In the genomic region with DNA sequence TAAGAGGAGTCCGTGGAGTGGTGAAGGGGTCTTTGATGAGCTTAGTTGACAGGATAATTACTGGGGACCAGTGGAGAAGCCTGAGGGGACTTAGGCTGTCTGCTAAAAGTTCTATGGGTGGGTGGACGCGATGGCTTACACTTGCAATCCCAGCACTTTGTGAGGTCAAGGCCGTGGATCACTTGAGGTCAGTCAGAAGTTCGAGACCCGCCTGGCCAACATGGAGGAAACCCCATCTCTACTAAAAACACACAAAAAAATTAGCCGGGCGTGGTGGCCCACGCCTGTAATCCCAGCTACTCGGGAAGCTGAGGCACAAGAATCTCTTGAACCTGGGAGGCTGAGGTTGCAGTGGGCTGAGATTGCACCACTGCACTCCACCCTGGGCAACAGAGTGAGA, we compare ENCODE assay signal across 6 cellular contexts. TPM values are rescaled to one million over a fixed set of nuclear protein-coding genes. Genes with fewer than 3 reads are reported as not detected.
A peak's percentile ranks its signal among the peaks of the same experiment; 100 is the strongest.
DNase-seq lines count a peak whose midpoint lies in the region; ATAC-seq and TF ChIP-seq lines count a peak whose summit lies in the region.
"Not testable (repeated sequence)": the region's sequence is repeated elsewhere in the genome, so short reads cannot be mapped to it uniquely, and the experiment has no call there.

No MANE protein-coding gene starts in this region.

- peak overlapping the region; percentile 49 for H3K9ac ChIP-seq in muscle layer of colon (ENCODE audit: low read length)

- H4K20me1 ChIP-seq in OCI-LY7 (ENCODE audit: insufficient read depth, low read length) = not testable (repeated sequence)

- H3K9me3 ChIP-seq in CD4-positive, alpha-beta memory T cell (ENCODE audit: control insufficient read depth in 1 of 2, low read length in 2 of 2); OCI-LY7 (ENCODE audit: low read length); muscle layer of colon (ENCODE audit: low read length): not testable (repeated sequence)

- H3K4me1 ChIP-seq in CD4-positive, alpha-beta memory T cell (ENCODE audit: insufficient read depth, low read length) = peaks cover 42% of the 10 kb centered on the region
- H3K4me1 ChIP-seq in OCI-LY7 (ENCODE audit: insufficient read depth, low read length, poor library complexity, severe bottlenecking) (peaks cover 33% of the 10 kb centered on the region), muscle layer of colon (ENCODE audit: insufficient read depth, low read length) (peaks cover 44% of the 10 kb centered on the region)

- peak overlapping the region; percentile 89 for H3K27ac ChIP-seq in CD4-positive, alpha-beta memory T cell (ENCODE audit: low read depth, low read length)
- H3K27ac ChIP-seq in OCI-LY7 (ENCODE audit: low read depth, low read length, poor library complexity, severe bottlenecking) (peak overlapping the region; percentile 77), muscle layer of colon (ENCODE audit: low read depth, low read length) (peak overlapping the region; percentile 81)

- ATAC-seq in stimulated activated memory B cell treated with anti-CD40 and anti-IgM and Interleukin-4, amounts not matched to agents 10 μg/mL and 1 μg/mL and 100 μg/mL, for 72 hours = not testable (repeated sequence)

- CTCF ChIA-PET in CD4-positive, alpha-beta memory T cell (lab: Charles Lee; ENCODE audit: partially characterized antibody) = interaction anchor here (1.0 to 8.1 kb wide), 7 partner anchors 15 to 135 kb away, joined by 4 to 77 read pairs (median 9); partner anchors contain the start of gene POU2F2
- CTCF ChIA-PET in OCI-LY7 (lab: Charles Lee; ENCODE audit: unreplicated experiment) = not testable (repeated sequence)

- not testable (repeated sequence) for H3K9me3 Mint-ChIP-seq in CD4-positive, alpha-beta memory T cell; activated naive CD8-positive, alpha-beta T cell (ENCODE audit: low read depth); stimulated activated memory B cell treated with anti-CD40 and anti-IgM and Interleukin-4, amounts not matched to agents 10 μg/mL and 1 μg/mL and 100 μg/mL, for 72 hours

- H3K4me1 Mint-ChIP-seq in CD4-positive, alpha-beta memory T cell = peaks cover 24 to 56% (median 40%) of the 10 kb centered on the region in 4 donors
- H3K4me1 Mint-ChIP-seq in activated naive CD8-positive, alpha-beta T cell (ENCODE audit: low read depth) = peaks cover 37% of the 10 kb centered on the region
- peaks cover 39% of the 10 kb centered on the region for H3K4me1 Mint-ChIP-seq in stimulated activated memory B cell treated with anti-CD40 and anti-IgM and Interleukin-4, amounts not matched to agents 10 μg/mL and 1 μg/mL and 100 μg/mL, for 72 hours

- H3K9me2 ChIP-seq in OCI-LY7 (ENCODE audit: insufficient read depth, low read length) = not testable (repeated sequence)

- H3K79me2 ChIP-seq in OCI-LY7 (ENCODE audit: insufficient read depth, low read depth, low read length) = peaks cover 18% of the 10 kb centered on the region

- H3K4me3 ChIP-seq in CD4-positive, alpha-beta memory T cell (ENCODE audit: low read length in 2 of 2) = not testable (repeated sequence)
- H3K4me3 ChIP-seq in OCI-LY7 (ENCODE audit: low read depth, low read length, poor library complexity, severe bottlenecking) (peak overlapping the region; percentile 92), epithelial cell of proximal tubule (ENCODE audit: low read depth, low read length) (peak overlapping the region; percentile 93), muscle layer of colon (ENCODE audit: low read depth in 1 of 2, low read length in 2 of 2) (peak overlapping the region in 1 of 2 donors; percentile 78)

- not testable (repeated sequence) for TF ChIP-seq CTCF in OCI-LY7 (conservative IDR thresholded peaks at IDR 0.05; ENCODE audit: low read length); epithelial cell of proximal tubule (conservative IDR thresholded peaks at IDR 0.05; ENCODE audit: low read depth, low read length)

- peak overlapping the region; percentile 77 to 99 (median 99) for H3K27ac Mint-ChIP-seq in CD4-positive, alpha-beta memory T cell
- H3K27ac Mint-ChIP-seq in activated naive CD8-positive, alpha-beta T cell = peak overlapping the region; percentile 97
- H3K27ac Mint-ChIP-seq in stimulated activated memory B cell treated with anti-CD40 and anti-IgM and Interleukin-4, amounts not matched to agents 10 μg/mL and 1 μg/mL and 100 μg/mL, for 72 hours = peak overlapping the region; percentile 84

- BruUV-seq in OCI-LY7 (replicated peaks; lab: Mats Ljungman, UMichigan) = not testable (repeated sequence)

- intact Hi-C loops in CD4-positive, alpha-beta memory T cell (cut with micrococcal nuclease) = loop anchor here (2.0 kb wide), 1 partner anchor 156 kb away; no protein-coding TSS in a partner anchor
- intact Hi-C loops in OCI-LY7 (cut with micrococcal nuclease; ENCODE audit: unreplicated experiment) = loop anchor here (2.0 kb wide), 1 partner anchor 112 kb away; the partner anchor contains the start of gene POU2F2

- H3K27me3 Mint-ChIP-seq in CD4-positive, alpha-beta memory T cell; activated naive CD8-positive, alpha-beta T cell; stimulated activated memory B cell treated with anti-CD40 and anti-IgM and Interleukin-4, amounts not matched to agents 10 μg/mL and 1 μg/mL and 100 μg/mL, for 72 hours: not testable (repeated sequence)

- POLR2A ChIA-PET in CD4-positive, alpha-beta memory T cell (lab: Charles Lee; ENCODE audit: partially characterized antibody) = interaction anchor here (1.2 to 9.0 kb wide), 11 partner anchors 8 to 112 kb away, joined by 3 to 139 read pairs (median 20); partner anchors contain the start of genes CIC, DEDD2, ERF and PAFAH1B3
- POLR2A ChIA-PET in OCI-LY7 (lab: Charles Lee) = interaction anchor here (1.2 kb wide), 1 partner anchor 53 kb away, joined by 3 read pairs; no protein-coding TSS in a partner anchor

- H2AFZ ChIP-seq in OCI-LY7 (ENCODE audit: low read length) = not testable (repeated sequence)

- peaks cover 0 to 21% of the 10 kb centered on the region in 2 donors for H3K36me3 Mint-ChIP-seq in CD4-positive, alpha-beta memory T cell
- not testable (repeated sequence) for H3K36me3 Mint-ChIP-seq in activated naive CD8-positive, alpha-beta T cell; stimulated activated memory B cell treated with anti-CD40 and anti-IgM and Interleukin-4, amounts not matched to agents 10 μg/mL and 1 μg/mL and 100 μg/mL, for 72 hours

- H3K4me3 Mint-ChIP-seq in CD4-positive, alpha-beta memory T cell = peak overlapping the region in 6 of 8 donors; percentile 94 to 99 (median 96)
- H3K4me3 Mint-ChIP-seq in activated naive CD8-positive, alpha-beta T cell = peak overlapping the region; percentile 95
- peak overlapping the region; percentile 81 for H3K4me3 Mint-ChIP-seq in stimulated activated memory B cell treated with anti-CD40 and anti-IgM and Interleukin-4, amounts not matched to agents 10 μg/mL and 1 μg/mL and 100 μg/mL, for 72 hours

- H3K36me3 ChIP-seq in CD4-positive, alpha-beta memory T cell (ENCODE audit: insufficient read depth, low read length) = not testable (repeated sequence)
- H3K36me3 ChIP-seq in OCI-LY7 (ENCODE audit: insufficient read depth, low read length) (peaks cover 31% of the 10 kb centered on the region), muscle layer of colon (ENCODE audit: insufficient read depth, low read length) (peaks cover 11% of the 10 kb centered on the region)

- not testable (repeated sequence) for H3K27me3 ChIP-seq in CD4-positive, alpha-beta memory T cell (ENCODE audit: insufficient read depth, low read length); muscle layer of colon (ENCODE audit: control insufficient read depth in 1 of 2, insufficient read depth in 2 of 2, low read length in 2 of 2)

- H3K4me2 ChIP-seq in OCI-LY7 (ENCODE audit: low read length) = peak overlapping the region; percentile 59

- DNase-seq in CD4-positive, alpha-beta memory T cell; OCI-LY7 (ENCODE audit: low spot score); epithelial cell of proximal tubule (ENCODE audit: low read depth): not testable (repeated sequence)

RNA-seq across cellular contexts. Expression of gene GSK3A, which starts 2.8 kb away (rescaled TPM):
- total RNA-seq in CD4-positive, alpha-beta memory T cell = 10 to 100 TPM; 36.4 to 38.9 TPM
- polyA plus RNA-seq in CD4-positive, alpha-beta memory T cell = 10 to 100 TPM; 10.0 to 23.6 TPM
- total RNA-seq in OCI-LY7 (2014; rRNA removed; shearing (Covaris generic)) = 20.9 and 23.6 TPM in 2 replicates
- total RNA-seq in OCI-LY7 (2022) (29.2 and 33.7 TPM in 2 replicates), epithelial cell of proximal tubule (30.9 and 33.9 TPM in 2 replicates)

RNA-seq across cellular contexts. Expression of gene ERF, which starts 9.7 kb away (rescaled TPM):
- total RNA-seq in CD4-positive, alpha-beta memory T cell = 10 to 100 TPM; 38.5 to 39.9 TPM
- polyA plus RNA-seq in CD4-positive, alpha-beta memory T cell = 1 to 10 TPM; 2.7 to 3.7 TPM
- 22.1 and 26.7 TPM in 2 replicates for total RNA-seq in OCI-LY7 (2014; rRNA removed; shearing (Covaris generic))
- total RNA-seq in OCI-LY7 (2022) (33.5 and 36.6 TPM in 2 replicates), epithelial cell of proximal tubule (36.3 and 48.6 TPM in 2 replicates)

RNA-seq across cellular contexts. Expression of gene CIC, which starts 23.8 kb away (rescaled TPM):
- total RNA-seq in CD4-positive, alpha-beta memory T cell = 10 to 100 TPM; 81.6 to 82.6 TPM
- polyA plus RNA-seq in CD4-positive, alpha-beta memory T cell = 1 to 10 TPM in 1 of 2 donors, not detected in 1; 3.5 TPM
- 20.7 and 26.8 TPM in 2 replicates for total RNA-seq in OCI-LY7 (2014; rRNA removed; shearing (Covaris generic))
- total RNA-seq in OCI-LY7 (2022) = 48.2 and 59.3 TPM in 2 replicates
- 49.3 and 63.9 TPM in 2 replicates for total RNA-seq in epithelial cell of proximal tubule

RNA-seq across cellular contexts. Expression of gene ZNF526, which starts 25.1 kb away (rescaled TPM):
- 10 to 100 TPM; 26.7 to 28.8 TPM for total RNA-seq in CD4-positive, alpha-beta memory T cell
- 10 to 100 TPM in 1 of 2 donors, 1 to 10 TPM in 1; 2.3 to 10.2 TPM for polyA plus RNA-seq in CD4-positive, alpha-beta memory T cell
- total RNA-seq in OCI-LY7 (2014; rRNA removed; shearing (Covaris generic)) = 8.4 and 9.0 TPM in 2 replicates
- total RNA-seq in OCI-LY7 (2022) (12.7 and 14.8 TPM in 2 replicates), epithelial cell of proximal tubule (3.9 and 7.5 TPM in 2 replicates)

RNA-seq across cellular contexts. Expression of gene DEDD2, which starts 27.8 kb away (rescaled TPM):
- 10 to 100 TPM; 68.4 to 71.5 TPM for total RNA-seq in CD4-positive, alpha-beta memory T cell
- polyA plus RNA-seq in CD4-positive, alpha-beta memory T cell = 100 to 1,000 TPM; 141 to 162 TPM
- total RNA-seq in OCI-LY7 (2014; rRNA removed; shearing (Covaris generic)) = 29.6 and 41.9 TPM in 2 replicates
- total RNA-seq in OCI-LY7 (2022) (15.5 and 18.6 TPM in 2 replicates), epithelial cell of proximal tubule (29.9 and 56.4 TPM in 2 replicates)
